ENCODE assay signal across 14 cellular contexts in the genomic region with DNA sequence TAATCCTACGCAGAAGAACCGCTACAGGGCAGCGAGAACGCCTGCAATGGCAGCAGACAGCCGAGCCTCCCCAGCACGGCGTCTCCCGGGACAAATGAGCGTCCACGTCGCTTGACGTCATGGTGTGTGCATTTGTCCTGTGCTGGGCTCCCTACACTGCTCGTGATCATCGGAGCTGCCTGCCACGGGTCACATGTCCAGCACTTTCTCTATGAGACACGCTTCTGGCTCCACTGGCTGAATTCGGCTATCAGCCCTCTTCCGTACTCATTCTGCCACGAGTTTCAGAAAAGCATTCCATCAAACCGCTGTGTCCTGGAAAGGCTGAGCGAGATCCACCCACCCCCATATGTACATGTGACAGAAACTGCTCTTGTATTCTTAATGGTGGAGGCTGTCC. TPM values are rescaled to one million over a fixed set of nuclear protein-coding genes. Genes with fewer than 3 reads are reported as not detected.
A peak's percentile ranks its signal among the peaks of the same experiment; 100 is the strongest.
DNase-seq lines count a peak whose midpoint lies in the region; ATAC-seq and TF ChIP-seq lines count a peak whose summit lies in the region.
"Had no signal": no experiment of that assay in that cellular context is flagged by ENCODE, and none has a peak within 500 bp of the region (broad histone marks: within the 10 kb centered on the region; RNA-seq: fewer than 3 reads in every experiment).

No MANE protein-coding gene starts in this region.

- peak overlapping the region in 3 of 4 donors; percentile 18 to 43 (median 26) for H3K4me3 ChIP-seq in esophagus squamous epithelium
- H3K4me3 ChIP-seq: hepatocyte, neural progenitor cell had no signal

- H3K27me3 ChIP-seq in esophagus squamous epithelium, result no peaks in the 10 kb centered on the region
- H3K27me3 ChIP-seq: hepatocyte, neural progenitor cell had no signal

- H3K36me3 ChIP-seq in esophagus squamous epithelium, result no peaks in the 10 kb centered on the region
- H3K36me3 ChIP-seq: neural progenitor cell had no signal

- peaks cover 0 to 4% (median 0%) of the 10 kb centered on the region in 3 donors for H3K9me3 ChIP-seq in esophagus squamous epithelium

- no peaks in the 10 kb centered on the region for H3K4me1 ChIP-seq in esophagus squamous epithelium
- H3K4me1 ChIP-seq: neural progenitor cell had no signal

- peak overlapping the region in 3 of 4 donors; percentile 46 to 70 (median 67) for H3K27ac ChIP-seq in esophagus squamous epithelium
- H3K27ac ChIP-seq: hepatocyte, neural progenitor cell had no signal

- in situ Hi-C loops in ACHN (cut with HindIII; ENCODE audit: low pct_ligation_motif_present, low pct_unique_long_range_greater_than_20kb, low sequenced_read_pairs), result no loop called here

- intact Hi-C loops in esophagus squamous epithelium (cut with DNase I), result no loop called here

- TF ChIP-seq POLR2A in esophagus squamous epithelium (IDR thresholded peaks at IDR 0.05), result no peak

- DNase-seq in RPMI7951 (ENCODE audit: low read depth) (peak; percentile 73), esophagus squamous epithelium (lab: John Stamatoyannopoulos, UW) (no peak), mucosa of gallbladder (ENCODE audit: low spot score) (peak; percentile 52), superior temporal gyrus (ENCODE audit: extremely low spot score) (peak; percentile 21), ACHN (no peak)
- DNase-seq in stimulated activated CD4-positive, alpha-beta T cell treated with anti-CD3 and anti-CD28 coated beads, Interleukin-4, amount 100 ng/mL, for 4 hours, result no peak
- DNase-seq: activated CD4-positive, CD25-positive, alpha-beta regulatory T cell; activated naive CD4-positive, alpha-beta T cell treated with anti-CD3 and anti-CD28 coated beads, Interleukin-2, amount 10 ng/mL, durations not matched to agents 7 days and 5 days; caudate nucleus; NCI-H1048 had no signal

- no peak for TF ChIP-seq CTCF in esophagus squamous epithelium (IDR thresholded peaks at IDR 0.05)

- ATAC-seq in HG03139 (IDR thresholded peaks at IDR 0.05; ENCODE audit: unreplicated experiment) (no peak), GM18870 (IDR thresholded peaks at IDR 0.05; ENCODE audit: unreplicated experiment) (no peak)

- 77 to 78% methylated on average over 13 to 18 of the region's 21 CpGs for WGBS in esophagus squamous epithelium, 2 donors

RNA-seq across cellular contexts. Expression of gene SHCBP1, which starts 28.4 kb away (rescaled TPM):
- total RNA-seq in RPMI7951 (2014; rRNA removed; shearing (Covaris generic)), result 56.6 and 61.0 TPM in 2 replicates
- total RNA-seq in esophagus squamous epithelium (10 to 100 TPM in 1 of 4 donors, 1 to 10 TPM in 3; 1.9 to 13.7 (median 6.9) TPM), mucosa of gallbladder (0.92 TPM)

RNA-seq across cellular contexts. Expression of gene VPS35, which starts 39.4 kb away (rescaled TPM):
- 123 and 159 TPM in 2 replicates for total RNA-seq in RPMI7951 (2014; rRNA removed; shearing (Covaris generic))
- total RNA-seq in esophagus squamous epithelium (100 to 1,000 TPM in 1 of 4 donors, 10 to 100 TPM in 3; 34.0 to 129 (median 88.0) TPM), mucosa of gallbladder (100 TPM)

RNA-seq across cellular contexts. Expression of gene ORC6, which starts 39.9 kb away (rescaled TPM):
- 33.3 and 53.0 TPM in 2 replicates for total RNA-seq in RPMI7951 (2014; rRNA removed; shearing (Covaris generic))
- total RNA-seq in esophagus squamous epithelium (10 to 100 TPM in 2 of 4 donors, 1 to 10 TPM in 2; 3.4 to 12.6 (median 7.7) TPM), mucosa of gallbladder (2.2 TPM)

Comparison
In these comparisons a context has a peak if more than half of its experiments do, and no peak if none do; other contexts are left out.
1. DNase-seq: peak in RPMI7951 (single experiment), mucosa of gallbladder (single experiment) and superior temporal gyrus (single experiment); none in esophagus squamous epithelium (single experiment), ACHN (single experiment) and stimulated activated CD4-positive, alpha-beta T cell treated with anti-CD3 and anti-CD28 coated beads, Interleukin-4, amount 100 ng/mL, for 4 hours (0 of 2).